In the genomic region with DNA sequence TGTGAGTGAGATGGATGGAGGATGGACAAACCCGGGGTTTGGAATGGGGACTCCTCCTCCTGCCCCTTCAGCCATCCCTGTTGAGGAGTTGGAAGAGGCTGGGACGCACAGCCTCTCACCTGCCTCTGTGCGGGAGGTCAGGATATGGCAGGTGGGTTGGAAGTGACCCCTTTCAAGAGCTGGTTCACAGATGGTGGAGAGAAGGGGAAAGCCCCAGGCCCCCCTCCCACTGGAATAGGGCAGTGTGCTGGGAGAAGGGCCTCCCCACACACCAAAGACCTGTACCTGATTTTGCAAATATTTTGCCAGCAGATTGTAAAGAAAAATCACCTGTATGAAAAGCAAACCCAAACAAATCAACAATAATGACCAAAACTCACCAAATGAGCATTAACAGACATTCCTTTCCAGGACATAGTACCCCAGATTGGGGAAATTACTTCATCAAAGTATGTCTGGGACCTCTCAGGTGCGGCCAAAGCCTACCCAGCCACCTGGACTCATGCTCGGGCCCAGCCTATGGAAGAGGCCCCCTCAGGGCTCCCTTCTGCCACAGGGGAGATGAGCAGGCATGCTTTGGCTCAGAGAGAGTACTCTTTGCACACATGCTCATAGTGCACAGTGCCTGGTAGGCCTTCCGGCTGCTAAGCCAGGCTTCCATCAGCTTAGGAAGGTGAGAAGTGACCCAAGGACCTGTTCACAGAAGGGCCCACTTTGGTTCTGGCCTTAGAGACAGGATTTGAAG, we compare ENCODE assay signal across 22 cellular contexts. TPM values are rescaled to one million over a fixed set of nuclear protein-coding genes. Genes with fewer than 3 reads are reported as not detected.
DNase-seq lines count a peak whose midpoint lies in the region; ATAC-seq, FAIRE-seq and TF ChIP-seq lines count a peak whose summit lies in the region.
"Had no signal": no experiment of that assay in that cellular context is flagged by ENCODE, and none has a peak within 500 bp of the region (broad histone marks: within the 10 kb centered on the region; RNA-seq: fewer than 3 reads in every experiment).

No MANE protein-coding gene starts in this region.

- no peaks in the 10 kb centered on the region for H3K9me3 Mint-ChIP-seq in progenitor cell of endocrine pancreas (ENCODE audit: low read depth)
- H3K9me3 Mint-ChIP-seq: CD4-positive, alpha-beta memory T cell; IgD-negative memory B cell had no signal

- TF ChIP-seq CTCF in GM13976 (IDR thresholded peaks at IDR 0.05; ENCODE audit: borderline replicate concordance, control extremely low read depth, extremely low read depth, insufficient read depth, missing control alignments) (no peak), osteoblast (IDR thresholded peaks at IDR 0.05; ENCODE audit: extremely low read depth, low read depth, low read length) (no peak), progenitor cell of endocrine pancreas (IDR thresholded peaks at IDR 0.05; ENCODE audit: unreplicated experiment) (no peak)

- H3K4me3 Mint-ChIP-seq in progenitor cell of endocrine pancreas (ENCODE audit: low read depth): no peak overlapping the region
- H3K4me3 Mint-ChIP-seq: CD4-positive, alpha-beta memory T cell; IgD-negative memory B cell had no signal

- H3K4me1 Mint-ChIP-seq in progenitor cell of endocrine pancreas (ENCODE audit: low read depth): peaks cover 11% of the 10 kb centered on the region
- H3K4me1 Mint-ChIP-seq: CD4-positive, alpha-beta memory T cell; IgD-negative memory B cell had no signal

- H3K36me3 ChIP-seq in osteoblast (ENCODE audit: insufficient read depth, low read length): no peaks in the 10 kb centered on the region
- H3K36me3 ChIP-seq: BE2C had no signal

- no peak overlapping the region for H3K27ac ChIP-seq in osteoblast (ENCODE audit: low read depth, low read length)

- no peak overlapping the region for H3K4me2 ChIP-seq in osteoblast (ENCODE audit: insufficient read depth, low read length)

- H3K27me3 ChIP-seq in osteoblast (ENCODE audit: insufficient read depth, low read length): no peaks in the 10 kb centered on the region
- H3K27me3 ChIP-seq: BE2C had no signal

- H3K4me3 ChIP-seq in osteoblast (ENCODE audit: insufficient read depth, low read length): no peak overlapping the region
- H3K4me3 ChIP-seq: GM12878 had no signal

- H4K20me1 ChIP-seq in osteoblast (ENCODE audit: insufficient read depth, low read length): no peaks in the 10 kb centered on the region

- in situ Hi-C loops in GM13976 (cut with MboI; ENCODE audit: low sequenced_read_pairs, unreplicated experiment): no loop called here

- H2AFZ ChIP-seq in osteoblast (ENCODE audit: low read length): no peak overlapping the region

- H3K27me3 Mint-ChIP-seq in progenitor cell of endocrine pancreas: no peaks in the 10 kb centered on the region
- H3K27me3 Mint-ChIP-seq: IgD-negative memory B cell had no signal

- no peak for TF ChIP-seq POLR2A in H54 (IDR thresholded peaks at IDR 0.05; ENCODE audit: low read depth, low read length)

- ATAC-seq in HG03108 (IDR thresholded peaks at IDR 0.05; ENCODE audit: unreplicated experiment): no peak
- ATAC-seq: GM12878, Panc1, SK-N-SH treated with all-trans-retinoic acid at 6 μM for 48 hours had no signal

- H3K4me1 ChIP-seq in osteoblast (ENCODE audit: insufficient read depth, low read length): no peaks in the 10 kb centered on the region
- H3K4me1 ChIP-seq: BE2C had no signal

- DNase-seq in GM13976 (ENCODE audit: low spot score): peak; percentile 29
- DNase-seq in H54 (ENCODE audit: insufficient read length, low spot score): peak; percentile 12
- peak; percentile 1 for DNase-seq in germinal center (ENCODE audit: low spot score)
- peak; percentile 58 for DNase-seq in osteoblast (ENCODE audit: insufficient read length, low spot score, missing footprints)
- DNase-seq in SIG-M5 (lab: John Stamatoyannopoulos, UW): no peak
- no peak for DNase-seq in HCEC 1CT
- no peak for DNase-seq in progenitor cell of endocrine pancreas (ENCODE audit: low spot score, unreplicated experiment)
- DNase-seq: BE2C; CD4-positive, alpha-beta memory T cell; DND-41; Kasumi-1; NCI-H187; NCI-H226; NCI-H524 treated with DMSO at 0.1 percent for 48 hours had no signal

- H3K9me3 ChIP-seq in osteoblast (ENCODE audit: low read depth, low read length): no peaks in the 10 kb centered on the region
- H3K9me3 ChIP-seq: BE2C had no signal

- no peak overlapping the region for H3K27ac Mint-ChIP-seq in progenitor cell of endocrine pancreas
- H3K27ac Mint-ChIP-seq: CD4-positive, alpha-beta memory T cell; IgD-negative memory B cell had no signal

- H3K36me3 Mint-ChIP-seq in progenitor cell of endocrine pancreas (ENCODE audit: insufficient read depth): no peaks in the 10 kb centered on the region
- H3K36me3 Mint-ChIP-seq: CD4-positive, alpha-beta memory T cell; IgD-negative memory B cell had no signal

- H3K79me2 ChIP-seq in osteoblast (ENCODE audit: insufficient read depth, low read length): no peaks in the 10 kb centered on the region

- FAIRE-seq in H54 (lab: Jason Lieb, UNC): no peak
- FAIRE-seq: G401.6, GM12878 had no signal

RNA-seq across cellular contexts. Expression of a gene that starts 7.8 kb away (rescaled TPM):
- total RNA-seq in osteoblast (not detected in 2 replicates), progenitor cell of endocrine pancreas (not detected in 2 replicates)
- total RNA-seq: CD4-positive, alpha-beta memory T cell; GM12878; H4; Right ventricle myocardium superior had no signal

RNA-seq across cellular contexts. Expression of a gene that starts 39.5 kb away (rescaled TPM):
- total RNA-seq in osteoblast (under 0.01 TPM in 1 of 2 replicates, not detected in the other), progenitor cell of endocrine pancreas (0.75 and 1.0 TPM in 2 replicates)
- total RNA-seq: CD4-positive, alpha-beta memory T cell; GM12878 had no signal

Comparison
In these comparisons a context has a peak if more than half of its experiments do, and no peak if none do; other contexts are left out.
1. DNase-seq: peak in GM13976 (single experiment), H54 (single experiment), germinal center (single experiment) and osteoblast (single experiment); none in SIG-M5 (single experiment), HCEC 1CT (single experiment) and progenitor cell of endocrine pancreas (single experiment).